18 cellular contexts compared by ENCODE assay signal in genomic region chr19:38753783-38754182, GRCh38. TPM values are rescaled to one million over a fixed set of nuclear protein-coding genes. Genes with fewer than 3 reads are reported as not detected.
"Had no signal": no experiment of that assay in that cellular context is flagged by ENCODE, and none has a peak within 500 bp of the region (broad histone marks: within the 10 kb centered on the region; RNA-seq: fewer than 3 reads in every experiment).

No MANE protein-coding gene starts in this region.

RNA-seq across cellular contexts. Expression of gene CAPN12, which starts 9.5 kb away (rescaled TPM):
- total RNA-seq: ascending aorta had no signal

RNA-seq across cellular contexts. Expression of gene LGALS7, which starts 19.5 kb away (rescaled TPM):
- total RNA-seq: activated naive CD4-positive, alpha-beta T cell treated with anti-CD3 and anti-CD28 coated beads for 36 hours; activated naive CD4-positive, alpha-beta T cell treated with anti-CD3 and anti-CD28 coated beads, Interleukin-2, amount 50 U/mL, for 72 hours; activated naive CD8-positive, alpha-beta T cell treated with anti-CD3 and anti-CD28 coated beads for 36 hours; activated naive CD8-positive, alpha-beta T cell treated with anti-CD3 and anti-CD28 coated beads, Interleukin-2, amount 10 ng/mL, durations not matched to agents 7 days and 5 days; activated T-cell treated with anti-CD3 and anti-CD28 coated beads, Interleukin-2, amount 50 U/mL, for 4 hours; activated T-cell treated with anti-CD3 and anti-CD28 coated beads, Interleukin-2, amount 50 U/mL, for 72 hours; activated T-helper 1 cell treated with anti-CD3 and anti-CD28 coated beads, Interleukin-12 subunit alpha, Interleukin-12 subunit beta, Interleukin-2, Interleukin-4 antibody, amounts not matched to agents 30 ng/mL and 10 ng/mL and 1 ng/mL, durations not matched to agents 14 hours and 24 hours and 36 hours; activated T-helper 17 cell treated with anti-CD3 and anti-CD28 coated beads, Interleukin-2, amount 50 U/mL, for 72 hours; activated T-helper 2 cell treated with anti-CD3 and anti-CD28 coated beads, Interferon-gamma antibody, Interleukin-2, Interleukin-4, amounts not matched to agents 10 μg/mL and 5 μg/mL and 100 μg/mL, durations not matched to agents 14 hours and 24 hours and 36 hours; adrenal gland; aorta; ascending aorta; astrocyte; body of pancreas; cardiac muscle cell; cardiac septum; cerebellum; chondrocyte had no signal
- polyA plus RNA-seq: adrenal gland, aorta, cardiac muscle cell had no signal

RNA-seq across cellular contexts. Expression of gene LGALS7B, which starts 35.2 kb away (rescaled TPM):
- total RNA-seq: activated naive CD4-positive, alpha-beta T cell treated with anti-CD3 and anti-CD28 coated beads for 36 hours; activated naive CD4-positive, alpha-beta T cell treated with anti-CD3 and anti-CD28 coated beads, Interleukin-2, amount 50 U/mL, for 72 hours; activated naive CD8-positive, alpha-beta T cell treated with anti-CD3 and anti-CD28 coated beads for 36 hours; activated naive CD8-positive, alpha-beta T cell treated with anti-CD3 and anti-CD28 coated beads, Interleukin-2, amount 10 ng/mL, durations not matched to agents 7 days and 5 days; activated T-cell treated with anti-CD3 and anti-CD28 coated beads, Interleukin-2, amount 50 U/mL, for 4 hours; activated T-cell treated with anti-CD3 and anti-CD28 coated beads, Interleukin-2, amount 50 U/mL, for 72 hours; activated T-helper 1 cell treated with anti-CD3 and anti-CD28 coated beads, Interleukin-12 subunit alpha, Interleukin-12 subunit beta, Interleukin-2, Interleukin-4 antibody, amounts not matched to agents 30 ng/mL and 10 ng/mL and 1 ng/mL, durations not matched to agents 14 hours and 24 hours and 36 hours; activated T-helper 17 cell treated with anti-CD3 and anti-CD28 coated beads, Interleukin-2, amount 50 U/mL, for 72 hours; activated T-helper 2 cell treated with anti-CD3 and anti-CD28 coated beads, Interferon-gamma antibody, Interleukin-2, Interleukin-4, amounts not matched to agents 10 μg/mL and 5 μg/mL and 100 μg/mL, durations not matched to agents 14 hours and 24 hours and 36 hours; adrenal gland; aorta; ascending aorta; astrocyte; body of pancreas; cardiac muscle cell; cardiac septum; cerebellum; chondrocyte had no signal
- polyA plus RNA-seq: aorta, cardiac muscle cell had no signal

RNA-seq across cellular contexts. Expression of gene LGALS4, which starts 59.0 kb away (rescaled TPM):
- total RNA-seq: activated naive CD4-positive, alpha-beta T cell treated with anti-CD3 and anti-CD28 coated beads for 36 hours; ascending aorta; chondrocyte had no signal
